In genomic region chr20:49286689-49287551, GRCh38 we compare ENCODE assay signal across 8 cellular contexts. TPM values are rescaled to one million over a fixed set of nuclear protein-coding genes. Genes with fewer than 3 reads are reported as not detected.
DNase-seq lines count a peak whose midpoint lies in the region; ATAC-seq and TF ChIP-seq lines count a peak whose summit lies in the region.

No MANE protein-coding gene starts in this region.

- intact Hi-C loops in colonic mucosa (cut with DNase I), result no loop called here

- peaks cover 100% of the 10 kb centered on the region for H3K36me3 ChIP-seq in OCI-LY1 (ENCODE audit: insufficient read depth, low read length)
- H3K36me3 ChIP-seq in colonic mucosa, result peaks cover 58% of the 10 kb centered on the region

- H3K27me3 ChIP-seq in OCI-LY1 (ENCODE audit: insufficient read depth, low read length), result no peaks in the 10 kb centered on the region
- no peaks in the 10 kb centered on the region for H3K27me3 ChIP-seq in colonic mucosa

- H3K9ac ChIP-seq in OCI-LY1 (ENCODE audit: low read length) (no peak overlapping the region), colonic mucosa (ENCODE audit: low read depth in 2 of 2, low read length in 2 of 2) (no peak overlapping the region)

- no peak overlapping the region for H3K27ac ChIP-seq in OCI-LY1 (ENCODE audit: low read depth, low read length, poor library complexity, severe bottlenecking)
- no peak overlapping the region for H3K27ac ChIP-seq in colonic mucosa

- ATAC-seq in left lobe of liver, result no peak

- no peaks in the 10 kb centered on the region for H4K20me1 ChIP-seq in OCI-LY1 (ENCODE audit: insufficient read depth, low read length)

- H3K4me3 ChIP-seq in OCI-LY1 (ENCODE audit: low read depth, low read length, poor library complexity, severe bottlenecking), result peak overlapping the region; percentile 6
- H3K4me3 ChIP-seq in colonic mucosa, result no peak overlapping the region

- no peaks in the 10 kb centered on the region for H3K9me2 ChIP-seq in OCI-LY1 (ENCODE audit: low read depth, low read length)

- TF ChIP-seq CTCF in OCI-LY1 (IDR thresholded peaks at IDR 0.05; ENCODE audit: low read length) (no peak), colonic mucosa (IDR thresholded peaks at IDR 0.05) (no peak)

- H3K4me1 ChIP-seq in OCI-LY1 (ENCODE audit: insufficient read depth, low read length, severe bottlenecking) (peaks cover 29% of the 10 kb centered on the region), colonic mucosa (peaks cover 12% of the 10 kb centered on the region)

- H3K9me3 ChIP-seq in OCI-LY1 (ENCODE audit: low read length) (peaks cover 6% of the 10 kb centered on the region), colonic mucosa (no peaks in the 10 kb centered on the region)

- H2AFZ ChIP-seq in OCI-LY1 (ENCODE audit: low read length), result no peak overlapping the region

- H3F3A ChIP-seq in OCI-LY1 (ENCODE audit: insufficient read depth, low read length), result peaks cover 38% of the 10 kb centered on the region

- H3K79me2 ChIP-seq in OCI-LY1 (ENCODE audit: insufficient read depth, low read length), result peaks cover 16% of the 10 kb centered on the region

- DNase-seq in SKM-1 treated with dmso at 0.1 percent for 144 hours (lab: John Stamatoyannopoulos, UW; ENCODE audit: unreplicated experiment), result peak; percentile 72
- DNase-seq in SKM-1 (lab: John Stamatoyannopoulos, UW; ENCODE audit: unreplicated experiment), result no peak
- peak; percentile 68 for DNase-seq in colonic mucosa
- peak; percentile 74 for DNase-seq in renal cortical epithelial cell (ENCODE audit: low read depth)
- no peak for DNase-seq in left lobe of liver (ENCODE audit: low spot score)
- no peak for DNase-seq in NCI-H2227 (lab: John Stamatoyannopoulos, UW; ENCODE audit: unreplicated experiment)
- no peak for DNase-seq in activated effector memory CD4-positive, alpha-beta T cell treated with Interleukin-2 at 50 U/mL for 16 hours

- no peak overlapping the region; the same call in 1 of the 2 replicates for H3K4me2 ChIP-seq in OCI-LY1 (ENCODE audit: low read length)

RNA-seq across cellular contexts. Expression of gene ZNFX1, which starts 9.1 kb away (rescaled TPM):
- total RNA-seq in colonic mucosa (10 to 100 TPM; 22.7 to 26.7 TPM), renal cortical epithelial cell (51.9 and 89.2 TPM in 2 replicates), left lobe of liver (10.0 TPM)

Comparison
In these comparisons a context has a peak if more than half of its experiments do, and no peak if none do; other contexts are left out.
1. DNase-seq: peak in SKM-1 treated with dmso at 0.1 percent for 144 hours (single experiment), colonic mucosa (single experiment) and renal cortical epithelial cell (single experiment); none in SKM-1 (single experiment), left lobe of liver (single experiment), NCI-H2227 (single experiment) and activated effector memory CD4-positive, alpha-beta T cell treated with Interleukin-2 at 50 U/mL for 16 hours (single experiment).